21 cellular contexts compared by ENCODE assay signal in genomic region chr22:25357606-25358420, GRCh38.
DNase-seq lines count a peak whose midpoint lies in the region; ATAC-seq and TF ChIP-seq lines count a peak whose summit lies in the region.
"Had no signal": no experiment of that assay in that cellular context is flagged by ENCODE, and none has a peak within 500 bp of the region (broad histone marks: within the 10 kb centered on the region; RNA-seq: fewer than 3 reads in every experiment).

No MANE protein-coding gene starts in this region.

- H4K20me1 ChIP-seq in BLaER1, result peaks cover 97% of the 10 kb centered on the region

- H3K9ac ChIP-seq in BLaER1, result no peak overlapping the region

- H3K36me3 Mint-ChIP-seq in activated T-cell treated with anti-CD3 and anti-CD28 coated beads, Interleukin-2, amount 50 U/mL, for 24 hours (ENCODE audit: low read depth), result peaks cover 78% of the 10 kb centered on the region
- H3K36me3 Mint-ChIP-seq in stimulated activated effector memory CD8-positive, alpha-beta T cell treated with anti-CD3 and anti-CD28 coated beads, Interleukin-12 subunit alpha, Interleukin-12 subunit beta, amount 100 ng/mL, for 72 hours, result peaks cover 36% of the 10 kb centered on the region

- peaks cover 96% of the 10 kb centered on the region for H3K36me3 ChIP-seq in BLaER1
- peaks cover 15% of the 10 kb centered on the region for H3K36me3 ChIP-seq in A673 (ENCODE audit: insufficient read depth, low read length, poor library complexity, severe bottlenecking)
- peaks cover 9% of the 10 kb centered on the region for H3K36me3 ChIP-seq in mucosa of descending colon (ENCODE audit: low read depth)

- no peak overlapping the region for H3K4me3 Mint-ChIP-seq in activated T-cell treated with anti-CD3 and anti-CD28 coated beads, Interleukin-2, amount 50 U/mL, for 24 hours
- H3K4me3 Mint-ChIP-seq in stimulated activated effector memory CD8-positive, alpha-beta T cell treated with anti-CD3 and anti-CD28 coated beads, Interleukin-12 subunit alpha, Interleukin-12 subunit beta, amount 100 ng/mL, for 72 hours, result no peak overlapping the region
- H3K4me3 Mint-ChIP-seq: CD4-positive, CD25-positive, alpha-beta regulatory T cell; H9 had no signal

- POLR2A ChIA-PET in A673 (lab: Charles Lee; ENCODE audit: low non-redundant PET), result no interaction called here

- intact Hi-C loops in A673 (cut with micrococcal nuclease; ENCODE audit: unreplicated experiment), result no loop called here
- intact Hi-C loops in mucosa of descending colon (cut with DNase I, micrococcal nuclease), result no loop called here

- BruUV-seq in A673 (replicated peaks; lab: Mats Ljungman, UMichigan), result no TSS peak

- no peaks in the 10 kb centered on the region for H3K9me3 Mint-ChIP-seq in activated T-cell treated with anti-CD3 and anti-CD28 coated beads, Interleukin-2, amount 50 U/mL, for 24 hours
- no peaks in the 10 kb centered on the region for H3K9me3 Mint-ChIP-seq in stimulated activated effector memory CD8-positive, alpha-beta T cell treated with anti-CD3 and anti-CD28 coated beads, Interleukin-12 subunit alpha, Interleukin-12 subunit beta, amount 100 ng/mL, for 72 hours
- H3K9me3 Mint-ChIP-seq: CD4-positive, CD25-positive, alpha-beta regulatory T cell; H9 had no signal

- no peaks in the 10 kb centered on the region for H3K9me3 ChIP-seq in BLaER1
- H3K9me3 ChIP-seq in A673 (ENCODE audit: low read depth, low read length, poor library complexity, severe bottlenecking), result no peaks in the 10 kb centered on the region
- H3K9me3 ChIP-seq in mucosa of descending colon, result no peaks in the 10 kb centered on the region

- ATAC-seq in stimulated activated effector memory CD8-positive, alpha-beta T cell treated with anti-CD3 and anti-CD28 coated beads, Interleukin-12 subunit alpha, Interleukin-12 subunit beta, amount 100 ng/mL, for 72 hours, result no peak
- no peak for ATAC-seq in mucosa of descending colon
- ATAC-seq: HepG2 had no signal

- H3K4me1 ChIP-seq in BLaER1, result peaks cover 97% of the 10 kb centered on the region
- H3K4me1 ChIP-seq in A673 (ENCODE audit: insufficient read depth, low read length, poor library complexity, severe bottlenecking), result no peaks in the 10 kb centered on the region
- peaks cover 4% of the 10 kb centered on the region for H3K4me1 ChIP-seq in mucosa of descending colon (ENCODE audit: low read depth)

- no peak overlapping the region for H3K4me3 ChIP-seq in BLaER1
- no peak overlapping the region for H3K4me3 ChIP-seq in A673 (ENCODE audit: low read depth, low read length, poor library complexity, severe bottlenecking)
- no peak overlapping the region for H3K4me3 ChIP-seq in mucosa of descending colon

- no peaks in the 10 kb centered on the region for H3K4me1 Mint-ChIP-seq in activated T-cell treated with anti-CD3 and anti-CD28 coated beads, Interleukin-2, amount 50 U/mL, for 24 hours (ENCODE audit: low read depth)
- H3K4me1 Mint-ChIP-seq in stimulated activated effector memory CD8-positive, alpha-beta T cell treated with anti-CD3 and anti-CD28 coated beads, Interleukin-12 subunit alpha, Interleukin-12 subunit beta, amount 100 ng/mL, for 72 hours, result peaks cover 9% of the 10 kb centered on the region
- H3K4me1 Mint-ChIP-seq: H9 had no signal

- peak; percentile 6 for DNase-seq in activated T-cell treated with anti-CD3 and anti-CD28 coated beads, Interleukin-2, amount 50 U/mL, for 24 hours
- DNase-seq in activated T-cell treated with anti-CD3 and anti-CD28 coated beads, Interleukin-2, amount 50 U/mL, for 1 hour, result no peak
- DNase-seq in mesenteric fat pad (ENCODE audit: low spot score) (peak; percentile 80), A673 (ENCODE audit: low spot score) (no peak), NCI-H1105 (lab: John Stamatoyannopoulos, UW) (no peak), mucosa of descending colon (no peak)
- DNase-seq in stimulated activated effector memory CD8-positive, alpha-beta T cell treated with anti-CD3 and anti-CD28 coated beads, Interleukin-12 subunit alpha, Interleukin-12 subunit beta, amount 100 ng/mL, for 72 hours (ENCODE audit: low spot score in 2 of 2), result no peak
- DNase-seq: CD4-positive, CD25-positive, alpha-beta regulatory T cell; COR-L47; DMS153; GDM1; H9; KBM-7; NCI-H1417; NCI-H187; NCI-H2227 treated with DMSO at 0.1 percent for 48 hours; NCI-H510A treated with DMSO at 0.1 percent for 48 hours; NCI-H774 had no signal

- TF ChIP-seq CTCF in A673 (conservative IDR thresholded peaks at IDR 0.05; ENCODE audit: low read depth, low read length) (no peak), mucosa of descending colon (IDR thresholded peaks at IDR 0.05) (no peak)

- peak overlapping the region; percentile 62 for H3K27ac ChIP-seq in BLaER1
- H3K27ac ChIP-seq in A673 (ENCODE audit: low read depth, low read length, poor library complexity, severe bottlenecking), result no peak overlapping the region
- H3K27ac ChIP-seq: 22Rv1 had no signal

- H3K27me3 Mint-ChIP-seq in activated T-cell treated with anti-CD3 and anti-CD28 coated beads, Interleukin-2, amount 50 U/mL, for 24 hours, result no peaks in the 10 kb centered on the region
- H3K27me3 Mint-ChIP-seq: CD4-positive, CD25-positive, alpha-beta regulatory T cell had no signal

- CTCF ChIA-PET in A673 (lab: Charles Lee), result no interaction called here

- H3K27ac Mint-ChIP-seq in activated T-cell treated with anti-CD3 and anti-CD28 coated beads, Interleukin-2, amount 50 U/mL, for 24 hours, result no peak overlapping the region
- H3K27ac Mint-ChIP-seq in stimulated activated effector memory CD8-positive, alpha-beta T cell treated with anti-CD3 and anti-CD28 coated beads, Interleukin-12 subunit alpha, Interleukin-12 subunit beta, amount 100 ng/mL, for 72 hours, result peak overlapping the region; percentile 48
- H3K27ac Mint-ChIP-seq: CD4-positive, CD25-positive, alpha-beta regulatory T cell; H9 had no signal

- H3K27me3 ChIP-seq in BLaER1, result no peaks in the 10 kb centered on the region
- H3K27me3 ChIP-seq in A673 (replicated peaks; ENCODE audit: insufficient read depth, low read depth, low read length, poor library complexity), result no peaks in the 10 kb centered on the region

- peak overlapping the region; percentile 81 for H3K4me2 ChIP-seq in BLaER1

Comparison
In these comparisons a context has a peak if more than half of its experiments do, and no peak if none do; other contexts are left out.
1. DNase-seq: peak in activated T-cell treated with anti-CD3 and anti-CD28 coated beads, Interleukin-2, amount 50 U/mL, for 24 hours (single experiment) and mesenteric fat pad (single experiment); none in activated T-cell treated with anti-CD3 and anti-CD28 coated beads, Interleukin-2, amount 50 U/mL, for 1 hour (single experiment), stimulated activated effector memory CD8-positive, alpha-beta T cell treated with anti-CD3 and anti-CD28 coated beads, Interleukin-12 subunit alpha, Interleukin-12 subunit beta, amount 100 ng/mL, for 72 hours (0 of 2), A673 (single experiment), NCI-H1105 (single experiment) and mucosa of descending colon (0 of 3).